In genomic region chr10:22824984-22825383, GRCh38 we compare ENCODE assay signal across 12 cellular contexts.
DNase-seq lines count a peak whose midpoint lies in the region; ATAC-seq, FAIRE-seq and TF ChIP-seq lines count a peak whose summit lies in the region.
"Had no signal": no experiment of that assay in that cellular context is flagged by ENCODE, and none has a peak within 500 bp of the region (broad histone marks: within the 10 kb centered on the region; RNA-seq: fewer than 3 reads in every experiment).

No MANE protein-coding gene starts in this region.

- H3K27me3 Mint-ChIP-seq in stimulated activated naive B cell treated with anti-CD40 and anti-IgM and Interleukin-4, amounts not matched to agents 10 μg/mL and 1 μg/mL and 100 μg/mL, for 72 hours, result peaks cover 0 to 8% of the 10 kb centered on the region in 2 donors

- no peaks in the 10 kb centered on the region for H3K9me3 ChIP-seq in A549

- ATAC-seq in A549, result peak; percentile 23 to 33; a peak in 1 of 6 replicates
- no peak for ATAC-seq in stimulated activated naive B cell treated with anti-CD40 and anti-IgM and Interleukin-4, amounts not matched to agents 10 μg/mL and 1 μg/mL and 100 μg/mL, for 72 hours (replicated peaks)

- no peak for TF ChIP-seq EP300 in A549 (IDR thresholded peaks at IDR 0.05)

- no peak for FAIRE-seq in A549 (lab: Jason Lieb, UNC)
- FAIRE-seq: small intestine had no signal

- no peak overlapping the region for H3K27ac Mint-ChIP-seq in stimulated activated naive B cell treated with anti-CD40 and anti-IgM and Interleukin-4, amounts not matched to agents 10 μg/mL and 1 μg/mL and 100 μg/mL, for 72 hours

- peaks cover 0 to 2% of the 10 kb centered on the region in 2 donors for H3K9me3 Mint-ChIP-seq in stimulated activated naive B cell treated with anti-CD40 and anti-IgM and Interleukin-4, amounts not matched to agents 10 μg/mL and 1 μg/mL and 100 μg/mL, for 72 hours

- H3K4me3 ChIP-seq in A549, result no peak overlapping the region
- H3K4me3 ChIP-seq in astrocyte of the spinal cord (ENCODE audit: low read depth, low read length), result no peak overlapping the region
- H3K4me3 ChIP-seq: cardiac muscle cell, lung had no signal

- peaks cover 35% of the 10 kb centered on the region; the same call in 2 of the 3 replicates for H3K4me1 ChIP-seq in A549

- no peaks in the 10 kb centered on the region for H3K36me3 Mint-ChIP-seq in stimulated activated naive B cell treated with anti-CD40 and anti-IgM and Interleukin-4, amounts not matched to agents 10 μg/mL and 1 μg/mL and 100 μg/mL, for 72 hours

- in situ Hi-C loops in astrocyte of the spinal cord (cut with HindIII; ENCODE audit: low sequenced_read_pairs), result no loop called here

- CTCF ChIA-PET in A549 (lab: Yijun Ruan, JAX), result no interaction called here

- H3K27ac ChIP-seq in A549, result peak overlapping the region; percentile 6 to 23; a peak in 2 of 6 replicates
- H3K27ac ChIP-seq: cardiac muscle cell had no signal

- 34% methylated on average over 3 of the region's 3 CpGs for WGBS in A549 (ENCODE audit: missing lambda C conversion rate)

- POLR2A ChIA-PET in A549 (lab: Yijun Ruan, JAX), result no interaction called here

- TF ChIP-seq RAD21 in A549 (conservative IDR thresholded peaks at IDR 0.05 in 1 of 2, IDR thresholded peaks at IDR 0.05 in 1 of 2), result no peak

- DNase-seq in A549 (ENCODE audit: low read depth in 1 of 2, low spot score in 1 of 2) (peak; percentile 17 to 20), HK-2 (ENCODE audit: unreplicated experiment) (peak; percentile 54), astrocyte of the spinal cord (ENCODE audit: low read depth, low spot score) (peak; percentile 70), iris pigment epithelial cell (ENCODE audit: low read depth) (peak; percentile 74), midbrain (lab: John Stamatoyannopoulos, UW) (no peak), GM20000 (ENCODE audit: low spot score) (no peak), NCI-H69 (lab: John Stamatoyannopoulos, UW) (no peak)
- no peak for DNase-seq in stimulated activated naive B cell treated with anti-CD40 and anti-IgM and Interleukin-4, amounts not matched to agents 10 μg/mL and 1 μg/mL and 100 μg/mL, for 72 hours
- DNase-seq: activated gamma-delta T cell treated with Interleukin-2 at 50 U/mL for 16 hours, small intestine had no signal

- TF ChIP-seq POLR2A in A549 (IDR thresholded peaks at IDR 0.05; ENCODE audit: low read length), result no peak

- no peak for TF ChIP-seq CTCF in A549 (IDR thresholded peaks at IDR 0.05)
- no peak for TF ChIP-seq CTCF in astrocyte of the spinal cord (IDR thresholded peaks at IDR 0.05; ENCODE audit: low read depth, low read length)
- no peak for TF ChIP-seq CTCF in GM20000 (IDR thresholded peaks at IDR 0.05; ENCODE audit: extremely low read depth, missing control alignments)

- H3K4me1 Mint-ChIP-seq in stimulated activated naive B cell treated with anti-CD40 and anti-IgM and Interleukin-4, amounts not matched to agents 10 μg/mL and 1 μg/mL and 100 μg/mL, for 72 hours, result peaks cover 2 to 5% of the 10 kb centered on the region in 2 donors

- H3K4me3 Mint-ChIP-seq in stimulated activated naive B cell treated with anti-CD40 and anti-IgM and Interleukin-4, amounts not matched to agents 10 μg/mL and 1 μg/mL and 100 μg/mL, for 72 hours, result no peak overlapping the region

- H3K4me2 ChIP-seq in A549, result peak overlapping the region; percentile 45

TF ChIP-seq in A549, 52 proteins besides CTCF, POLR2A, EP300 and RAD21:
- TF ChIP-seq FOXS1 (CRISPR knock-in tag; IDR thresholded peaks at IDR 0.05), result no peak
- peak; percentile 32; the same call in 1 of the 2 replicates for TF ChIP-seq FOSL2 (IDR thresholded peaks at IDR 0.05)
- peak; percentile 28 for TF ChIP-seq FOSL2 (CRISPR knock-in tag; IDR thresholded peaks at IDR 0.05)
- TF ChIP-seq ZC3H11A (IDR thresholded peaks at IDR 0.05), result no peak
- no peak for TF ChIP-seq HEYL (CRISPR knock-in tag; IDR thresholded peaks at IDR 0.05)
- no peak for TF ChIP-seq MYC (IDR thresholded peaks at IDR 0.05; ENCODE audit: borderline replicate concordance, low read length)
- no peak for TF ChIP-seq PBX3 (IDR thresholded peaks at IDR 0.05)
- TF ChIP-seq HES2 (IDR thresholded peaks at IDR 0.05), result no peak
- TF ChIP-seq JUNB (IDR thresholded peaks at IDR 0.05), result peak; percentile 36; the same call in 1 of the 2 replicates
- no peak for TF ChIP-seq FOSB (CRISPR knock-in tag; IDR thresholded peaks at IDR 0.05)
- TF ChIP-seq HMGXB4 (CRISPR knock-in tag; IDR thresholded peaks at IDR 0.05; ENCODE audit: borderline replicate concordance), result no peak

Comparison
In these comparisons a context has a peak if more than half of its experiments do, and no peak if none do; other contexts are left out.
1. ATAC-seq: peak in A549 (2 of 2); none in stimulated activated naive B cell treated with anti-CD40 and anti-IgM and Interleukin-4, amounts not matched to agents 10 μg/mL and 1 μg/mL and 100 μg/mL, for 72 hours (0 of 2).
2. DNase-seq: peak in A549 (2 of 2), HK-2 (single experiment), astrocyte of the spinal cord (single experiment) and iris pigment epithelial cell (single experiment); none in midbrain (single experiment), stimulated activated naive B cell treated with anti-CD40 and anti-IgM and Interleukin-4, amounts not matched to agents 10 μg/mL and 1 μg/mL and 100 μg/mL, for 72 hours (single experiment), GM20000 (single experiment) and NCI-H69 (single experiment).